In genomic region chr16:3654249-3654991, GRCh38 we compare ENCODE assay signal across 1 cellular context.
TF ChIP-seq lines count a peak whose summit lies in the region.

Gene DNASE1 (plus strand): TSS chr16:3654691. CDS start chr16:3655374, 683 bp downstream.

TF ChIP-seq in HepG2, 621 proteins besides CTCF, POLR2A, EP300 and RAD21 (continued from another document and continues in another):
- TF ChIP-seq DZIP1 (CRISPR knock-in tag; IDR thresholded peaks at IDR 0.05) (no peak), ZZZ3 (CRISPR knock-in tag; IDR thresholded peaks at IDR 0.05; ENCODE audit: borderline replicate concordance) (no peak), FOXO1 (CRISPR knock-in tag; IDR thresholded peaks at IDR 0.05) (no peak), ZNF740 (CRISPR knock-in tag; IDR thresholded peaks at IDR 0.05) (no peak), ZNF484 (CRISPR knock-in tag; IDR thresholded peaks at IDR 0.05; ENCODE audit: borderline replicate concordance, low read depth) (no peak), ZNF414 (CRISPR knock-in tag; IDR thresholded peaks at IDR 0.05) (no peak), BHLHE40 (IDR thresholded peaks at IDR 0.05; ENCODE audit: low read length) (no peak; the same call in 1 of the 2 replicates), NR2F6 (IDR thresholded peaks at IDR 0.05) (peak; percentile 73), NR2F6 (CRISPR knock-in tag; IDR thresholded peaks at IDR 0.05) (peak; percentile 81; the same call in 1 of the 2 replicates), THAP7 (CRISPR knock-in tag; IDR thresholded peaks at IDR 0.05) (no peak), ZNF660 (CRISPR knock-in tag; IDR thresholded peaks at IDR 0.05; ENCODE audit: borderline replicate concordance, low read depth) (no peak), ZNF564 (CRISPR knock-in tag; IDR thresholded peaks at IDR 0.05) (no peak), ZNF317 (CRISPR knock-in tag; IDR thresholded peaks at IDR 0.05) (no peak), SNAPC5 (CRISPR knock-in tag; IDR thresholded peaks at IDR 0.05; ENCODE audit: borderline replicate concordance) (no peak), ZNF496 (CRISPR knock-in tag; IDR thresholded peaks at IDR 0.05; ENCODE audit: insufficient replicate concordance) (no peak), MAFK (conservative IDR thresholded peaks at IDR 0.05 in 1 of 2, IDR thresholded peaks at IDR 0.05 in 1 of 2; ENCODE audit: low read length in 2 of 2) (no peak), HMGXB4 (CRISPR knock-in tag; IDR thresholded peaks at IDR 0.05; ENCODE audit: borderline replicate concordance in 1 of 2, low read depth in 1 of 2) (peak; percentile 59; a peak in 2 of 4 replicates), TFE3 (CRISPR knock-in tag; IDR thresholded peaks at IDR 0.05) (0 out of 2 replicates have a peak, but pooled peaks have one; percentile 17), MIER2 (CRISPR knock-in tag; IDR thresholded peaks at IDR 0.05) (no peak), GATAD1 (CRISPR knock-in tag; IDR thresholded peaks at IDR 0.05) (no peak; the same call in 1 of the 2 replicates), TRIM24 (CRISPR knock-in tag; IDR thresholded peaks at IDR 0.05) (no peak), ZSCAN31 (CRISPR knock-in tag; IDR thresholded peaks at IDR 0.05; ENCODE audit: low read depth) (0 out of 2 replicates have a peak, but pooled peaks have one; percentile 50), PCBP2 (optimal IDR thresholded peaks at IDR 0.05; ENCODE audit: low read depth, low read length, poor library complexity, severe bottlenecking) (no peak), PATZ1 (CRISPR knock-in tag; IDR thresholded peaks at IDR 0.05) (peak; percentile 92), PCBP1 (IDR thresholded peaks at IDR 0.05; ENCODE audit: borderline replicate concordance, low read depth, low read length) (0 out of 2 replicates have a peak, but pooled peaks have one; percentile 71), RBM39 (IDR thresholded peaks at IDR 0.05; ENCODE audit: low read depth, low read length, poor library complexity, severe bottlenecking) (no peak), ZNF75D (CRISPR knock-in tag; IDR thresholded peaks at IDR 0.05; ENCODE audit: borderline replicate concordance) (no peak), RFXANK (CRISPR knock-in tag; IDR thresholded peaks at IDR 0.05) (no peak), MTA1 (CRISPR knock-in tag; IDR thresholded peaks at IDR 0.05; ENCODE audit: borderline replicate concordance) (peak; percentile 77; the same call in 1 of the 2 replicates), ATF2 (CRISPR knock-in tag; IDR thresholded peaks at IDR 0.05) (no peak), ZNF432 (CRISPR knock-in tag; IDR thresholded peaks at IDR 0.05; ENCODE audit: borderline replicate concordance) (no peak), TRIM22 (IDR thresholded peaks at IDR 0.05) (no peak), SP140L (CRISPR knock-in tag; IDR thresholded peaks at IDR 0.05; ENCODE audit: borderline replicate concordance) (no peak), ZNF121 (CRISPR knock-in tag; IDR thresholded peaks at IDR 0.05) (peak; percentile 49; the same call in 1 of the 2 replicates), THAP9 (CRISPR knock-in tag; IDR thresholded peaks at IDR 0.05; ENCODE audit: borderline replicate concordance) (peak; percentile 18; the same call in 1 of the 2 replicates), CAMTA2 (CRISPR knock-in tag; IDR thresholded peaks at IDR 0.05; ENCODE audit: borderline replicate concordance) (no peak), LCORL (IDR thresholded peaks at IDR 0.05) (no peak), LCORL (CRISPR knock-in tag; IDR thresholded peaks at IDR 0.05) (peak; percentile 71; the same call in 1 of the 2 replicates), ZNF549 (CRISPR knock-in tag; IDR thresholded peaks at IDR 0.05) (no peak), HIC2 (CRISPR knock-in tag; IDR thresholded peaks at IDR 0.05; ENCODE audit: low read depth) (no peak)
